8 cellular contexts compared by ENCODE assay signal in the genomic region with DNA sequence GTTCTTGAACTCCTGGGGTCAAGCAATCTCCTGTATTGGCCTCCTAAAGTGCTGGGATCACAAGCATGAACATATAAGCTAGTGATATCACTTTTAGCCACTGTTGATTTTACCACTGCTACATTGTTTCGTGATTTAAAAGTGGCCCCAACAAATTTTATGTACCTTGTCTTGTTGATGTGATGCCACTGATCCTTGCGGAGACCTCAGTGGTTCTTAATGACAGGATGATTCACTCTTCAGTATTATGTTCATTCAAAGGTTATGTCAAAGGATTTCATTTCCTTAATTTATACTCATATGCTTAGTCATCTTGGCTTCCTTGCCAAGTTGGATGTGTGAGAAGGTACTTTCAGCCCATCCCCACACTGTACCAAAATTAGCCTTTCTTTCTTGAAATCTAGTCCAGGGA. TPM values are rescaled to one million over a fixed set of nuclear protein-coding genes. Genes with fewer than 3 reads are reported as not detected.
DNase-seq lines count a peak whose midpoint lies in the region; ATAC-seq and TF ChIP-seq lines count a peak whose summit lies in the region.

No MANE protein-coding gene starts in this region.

- POLR2A ChIA-PET in AG04450 (lab: Yijun Ruan, JAX) (interaction anchor here (0.9 kb wide), 1 partner anchor 10 kb away, joined by 3 read pairs; no protein-coding TSS in a partner anchor), RWPE1 (lab: Yijun Ruan, JAX; ENCODE audit: low non-redundant PET) (no interaction called here)

- in situ Hi-C loops in G401 (cut with HindIII; ENCODE audit: low sequenced_read_pairs), result no loop called here

- H3K27me3 ChIP-seq in AG04450 (ENCODE audit: control insufficient read depth, insufficient read depth, low read length), result no peaks in the 10 kb centered on the region

- DNase-seq in AG04450 (ENCODE audit: low read depth, low spot score) (peak; percentile 24), RWPE1 (ENCODE audit: low spot score) (peak; percentile 74), fibroblast of villous mesenchyme (ENCODE audit: low read depth) (peak; percentile 74), superior temporal gyrus (ENCODE audit: extremely low spot score) (no peak), G401 (ENCODE audit: low spot score) (no peak), islet precursor cell (no peak), NCI-H146 treated with DMSO at 0.1 percent for 48 hours (lab: John Stamatoyannopoulos, UW; ENCODE audit: unreplicated experiment) (no peak)

- CTCF ChIA-PET in AG04450 (lab: Charles Lee) (no interaction called here), RWPE1 (lab: Yijun Ruan, JAX) (no interaction called here)

- no peaks in the 10 kb centered on the region for H3K9me3 ChIP-seq in AG04450 (ENCODE audit: control insufficient read depth, insufficient read depth, low read length)

- TF ChIP-seq CTCF in AG04450 (IDR thresholded peaks at IDR 0.05; ENCODE audit: low read depth, low read length), result no peak
- no peak for TF ChIP-seq CTCF in RWPE1 (conservative IDR thresholded peaks at IDR 0.05; ENCODE audit: low read depth)
- TF ChIP-seq CTCF in fibroblast of villous mesenchyme (IDR thresholded peaks at IDR 0.05; ENCODE audit: insufficient read depth, low read depth, low read length), result no peak

- H3K27ac ChIP-seq in AG04450 (ENCODE audit: low read depth, low read length) (no peak overlapping the region), RWPE1 (no peak overlapping the region)

- peak; percentile 49 for ATAC-seq in GM19463 (IDR thresholded peaks at IDR 0.05; ENCODE audit: unreplicated experiment)

- H3K4me3 ChIP-seq in AG04450 (ENCODE audit: low read depth, low read length) (no peak overlapping the region), fibroblast of villous mesenchyme (ENCODE audit: low read depth, low read length) (no peak overlapping the region)

RNA-seq across cellular contexts. Expression of gene PRKACB, which starts 12.1 kb away (rescaled TPM):
- 25.2 and 33.4 TPM in 2 replicates for polyA plus RNA-seq in AG04450 (2011; rRNA removed)
- polyA minus RNA-seq in AG04450 (2011; rRNA and poly(A)+ RNA removed), result 14.3 and 24.9 TPM in 2 replicates
- 26.7 and 31.5 TPM in 2 replicates for total RNA-seq in fibroblast of villous mesenchyme
- total RNA-seq in G401 (2014; rRNA removed; shearing (Covaris generic)), result 7.5 and 15.5 TPM in 2 replicates

Comparison
In these comparisons a context has a peak if more than half of its experiments do, and no peak if none do; other contexts are left out.
1. DNase-seq: peak in AG04450 (single experiment), RWPE1 (single experiment) and fibroblast of villous mesenchyme (single experiment); none in superior temporal gyrus (single experiment), G401 (single experiment), islet precursor cell (single experiment) and NCI-H146 treated with DMSO at 0.1 percent for 48 hours (single experiment).